Comparison of ENCODE assay signal across 17 cellular contexts in genomic region chr7:105580022-105580740, GRCh38. TPM values are rescaled to one million over a fixed set of nuclear protein-coding genes. Genes with fewer than 3 reads are reported as not detected.
A peak's percentile ranks its signal among the peaks of the same experiment; 100 is the strongest.
DNase-seq lines count a peak whose midpoint lies in the region; ATAC-seq, FAIRE-seq and TF ChIP-seq lines count a peak whose summit lies in the region.
"Had no signal": no experiment of that assay in that cellular context is flagged by ENCODE, and none has a peak within 500 bp of the region (broad histone marks: within the 10 kb centered on the region; RNA-seq: fewer than 3 reads in every experiment).

No MANE protein-coding gene starts in this region.

- no peak for ATAC-seq in GM18867 (IDR thresholded peaks at IDR 0.05; ENCODE audit: unreplicated experiment)
- ATAC-seq: left ventricle myocardium superior, sciatic nerve had no signal

- no peak for FAIRE-seq in astrocyte (lab: Jason Lieb, UNC)

- H2AFZ ChIP-seq in astrocyte (ENCODE audit: low read depth, low read length), result no peak overlapping the region

- H3K9me3 Mint-ChIP-seq in astrocyte (ENCODE audit: unreplicated experiment), result peaks cover 13% of the 10 kb centered on the region

- no peaks in the 10 kb centered on the region for H3K4me1 Mint-ChIP-seq in astrocyte (ENCODE audit: low read depth, unreplicated experiment)

- TF ChIP-seq CTCF in C4-2B (conservative IDR thresholded peaks at IDR 0.05), result peak; percentile 73
- TF ChIP-seq CTCF in astrocyte (IDR thresholded peaks at IDR 0.05; ENCODE audit: insufficient read depth, low read depth, low read length), result no peak
- peak; percentile 7 for TF ChIP-seq CTCF in kidney epithelial cell (IDR thresholded peaks at IDR 0.05; ENCODE audit: insufficient read depth, low read length, poor library complexity, severe bottlenecking)

- no peaks in the 10 kb centered on the region for H3K36me3 Mint-ChIP-seq in astrocyte (ENCODE audit: low read depth, unreplicated experiment)

- H3K4me2 ChIP-seq in astrocyte (ENCODE audit: low read length), result no peak overlapping the region

- no peaks in the 10 kb centered on the region for H3K27me3 ChIP-seq in astrocyte (ENCODE audit: insufficient read depth, low read length)
- no peaks in the 10 kb centered on the region for H3K27me3 ChIP-seq in kidney epithelial cell (ENCODE audit: control insufficient read depth, insufficient read depth, low read length)

- H3K4me3 ChIP-seq in astrocyte (ENCODE audit: insufficient read depth, low read depth, low read length), result no peak overlapping the region
- no peak overlapping the region for H3K4me3 ChIP-seq in kidney epithelial cell (ENCODE audit: low read depth, low read length)

- H3K36me3 ChIP-seq in astrocyte (ENCODE audit: insufficient read depth, low read length) (no peaks in the 10 kb centered on the region), kidney epithelial cell (ENCODE audit: control insufficient read depth, insufficient read depth, low read length) (no peaks in the 10 kb centered on the region)
- H3K36me3 ChIP-seq: stomach had no signal

- H3K27ac Mint-ChIP-seq in astrocyte (ENCODE audit: unreplicated experiment), result no peak overlapping the region
- H3K27ac Mint-ChIP-seq: activated CD4-positive, alpha-beta memory T cell treated with anti-CD3 and anti-CD28 coated beads, Interleukin-2, amount 10 ng/mL, durations not matched to agents 7 days and 5 days; activated naive CD4-positive, alpha-beta T cell treated with anti-CD3 and anti-CD28 coated beads for 36 hours had no signal

- no peaks in the 10 kb centered on the region for H3K4me1 ChIP-seq in astrocyte (ENCODE audit: insufficient read depth, low read length)

- H3K9ac ChIP-seq in astrocyte (ENCODE audit: low read length), result no peak overlapping the region

- no peaks in the 10 kb centered on the region for H3K27me3 Mint-ChIP-seq in astrocyte (ENCODE audit: low read depth, unreplicated experiment)
- H3K27me3 Mint-ChIP-seq: activated CD4-positive, alpha-beta memory T cell treated with anti-CD3 and anti-CD28 coated beads, Interleukin-2, amount 10 ng/mL, durations not matched to agents 7 days and 5 days had no signal

- no peaks in the 10 kb centered on the region for H3K9me3 ChIP-seq in astrocyte (ENCODE audit: insufficient read depth, low read depth, low read length)

- H3K79me2 ChIP-seq in astrocyte (ENCODE audit: insufficient read depth, low read length), result no peaks in the 10 kb centered on the region

- peak overlapping the region; percentile 45 for H3K4me3 Mint-ChIP-seq in astrocyte (ENCODE audit: unreplicated experiment)

- no peaks in the 10 kb centered on the region for H4K20me1 ChIP-seq in astrocyte (ENCODE audit: insufficient read depth, low read length)

- DNase-seq in HT1080 (ENCODE audit: low read depth) (peak; percentile 39), astrocyte (ENCODE audit: low read depth) (no peak), kidney epithelial cell (ENCODE audit: low read depth) (no peak), NCI-H2107 (lab: John Stamatoyannopoulos, UW) (no peak), SKM-1 (lab: John Stamatoyannopoulos, UW; ENCODE audit: unreplicated experiment) (no peak)
- no peak for DNase-seq in stimulated activated CD4-positive, alpha-beta T cell treated with anti-CD3 and anti-CD28 coated beads, Interleukin-15, amount 100 ng/mL, for 24 hours
- DNase-seq: activated CD4-positive, alpha-beta memory T cell treated with anti-CD3 and anti-CD28 coated beads, Interleukin-2, amount 10 ng/mL, durations not matched to agents 7 days and 5 days; activated naive CD4-positive, alpha-beta T cell treated with anti-CD3 and anti-CD28 coated beads for 36 hours; left ventricle myocardium superior; NCI-H1417 treated with DMSO at 0.1 percent for 48 hours; NCI-H524 treated with DMSO at 0.1 percent for 48 hours; stomach had no signal

- H3K27ac ChIP-seq in C4-2B (no peak overlapping the region), astrocyte (ENCODE audit: low read depth, low read length) (no peak overlapping the region)
- H3K27ac ChIP-seq: epithelial cell of prostate, stomach had no signal

RNA-seq across cellular contexts. Expression of gene EFCAB10, which starts 1.1 kb away (rescaled TPM):
- not detected in 2 replicates for total RNA-seq in HT1080 (2014; rRNA removed; shearing (Covaris generic))
- polyA plus RNA-seq in HT1080 (2015; cell fraction: cytosol; rRNA removed), result not detected in 2 replicates
- polyA plus RNA-seq in HT1080 (2015; cell fraction: nucleus; rRNA removed), result not detected in 2 replicates
- 0.38 and 0.52 TPM in 2 replicates for total RNA-seq in astrocyte
- total RNA-seq in kidney epithelial cell, result 2.1 and 2.5 TPM in 2 replicates
- total RNA-seq: activated CD4-positive, alpha-beta memory T cell treated with anti-CD3 and anti-CD28 coated beads, Interleukin-2, amount 10 ng/mL, durations not matched to agents 7 days and 5 days; activated naive CD4-positive, alpha-beta T cell treated with anti-CD3 and anti-CD28 coated beads for 36 hours; left ventricle myocardium superior; sciatic nerve; T-helper 2 cell treated with Interferon-gamma antibody and Interleukin-4, amounts not matched to agents 100 ng/mL and 5 ng/mL, for 36 hours had no signal
- polyA plus RNA-seq: stomach had no signal

RNA-seq across cellular contexts. Expression of gene RINT1, which starts 48.2 kb away (rescaled TPM):
- 14.1 and 15.9 TPM in 2 replicates for total RNA-seq in HT1080 (2014; rRNA removed; shearing (Covaris generic))
- 26.5 and 34.9 TPM in 2 replicates for polyA plus RNA-seq in HT1080 (2015; cell fraction: cytosol; rRNA removed)
- 87.0 and 91.4 TPM in 2 replicates for polyA plus RNA-seq in HT1080 (2015; cell fraction: nucleus; rRNA removed)
- total RNA-seq in astrocyte (28.0 and 28.1 TPM in 2 replicates), kidney epithelial cell (14.2 and 21.9 TPM in 2 replicates)

RNA-seq across cellular contexts. Expression of gene PUS7, which starts 58.1 kb away (rescaled TPM):
- total RNA-seq in HT1080 (2014; rRNA removed; shearing (Covaris generic)), result 25.8 and 29.7 TPM in 2 replicates
- 22.2 and 24.3 TPM in 2 replicates for polyA plus RNA-seq in HT1080 (2015; cell fraction: cytosol; rRNA removed)
- 30.1 and 68.7 TPM in 2 replicates for polyA plus RNA-seq in HT1080 (2015; cell fraction: nucleus; rRNA removed)
- total RNA-seq in astrocyte, result 27.0 and 29.5 TPM in 2 replicates
- total RNA-seq in kidney epithelial cell, result 16.6 and 18.2 TPM in 2 replicates
